Comparison of ENCODE assay signal across 14 cellular contexts in the genomic region with DNA sequence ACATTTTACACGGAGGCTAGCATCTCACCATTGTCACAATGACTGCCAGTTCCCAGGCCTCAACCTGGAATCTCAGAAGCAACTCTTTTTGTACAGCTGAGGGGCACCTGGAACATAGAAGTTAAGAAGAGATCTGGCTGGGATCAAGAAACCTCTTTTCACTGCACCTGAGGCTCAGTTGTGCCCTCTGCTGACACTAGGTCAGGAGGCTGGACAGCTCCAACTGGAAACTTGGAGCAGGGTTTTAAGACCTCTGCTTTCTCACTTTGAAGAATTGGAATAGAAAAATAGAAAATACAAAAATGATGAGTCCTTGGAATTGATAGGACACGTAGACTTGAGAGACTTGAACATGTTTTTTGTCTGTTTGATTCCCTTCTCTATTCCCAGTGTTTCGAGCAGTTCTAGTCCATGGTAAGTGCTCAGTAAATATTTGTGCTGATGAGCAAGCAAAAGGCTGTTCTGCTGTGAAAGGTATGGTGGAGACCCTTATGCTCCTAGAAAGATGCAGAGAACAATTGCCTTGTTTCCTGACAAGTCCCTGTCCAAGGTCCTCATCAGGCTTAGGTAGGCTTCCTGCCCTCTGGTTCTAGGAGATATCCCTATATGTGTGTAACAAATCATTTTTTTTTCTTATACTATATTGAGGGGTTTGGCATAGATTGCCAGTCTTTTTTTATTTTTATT. TPM values are rescaled to one million over a fixed set of nuclear protein-coding genes. Genes with fewer than 3 reads are reported as not detected.
A peak's percentile ranks its signal among the peaks of the same experiment; 100 is the strongest.
DNase-seq lines count a peak whose midpoint lies in the region; ATAC-seq, FAIRE-seq and TF ChIP-seq lines count a peak whose summit lies in the region.
"Had no signal": no experiment of that assay in that cellular context is flagged by ENCODE, and none has a peak within 500 bp of the region (broad histone marks: within the 10 kb centered on the region; RNA-seq: fewer than 3 reads in every experiment).

No MANE protein-coding gene starts in this region.

- H3K27ac Mint-ChIP-seq in T-helper 17 cell = peak overlapping the region; percentile 21
- H3K27ac Mint-ChIP-seq: dendritic cell treated with granulocyte-macrophage colony-stimulating factor and Interleukin-4, amounts not matched to agents 40 ng/mL and 50 ng/mL, for 4 days; IgD-negative memory B cell had no signal

- in situ Hi-C loops in GM23248 (cut with MboI) = no loop called here

- WGBS in GM23248 (ENCODE audit: low coverage in 1 of 2, low lambda C conversion rate in 2 of 2, missing lambda C conversion rate in 2 of 2), 2 experiments = 63 to 64% methylated on average over 3 of the region's 3 CpGs

- intact Hi-C loops in kidney (cut with DNase I) (no loop called here), ascending aorta (cut with DNase I) (no loop called here)

- no peaks in the 10 kb centered on the region for H3K27me3 ChIP-seq in GM23248 (replicated peaks; ENCODE audit: insufficient read depth)
- H3K27me3 ChIP-seq in ascending aorta = no peaks in the 10 kb centered on the region
- H3K27me3 ChIP-seq: SJSA1, tibial artery had no signal

- peaks cover 11% of the 10 kb centered on the region for H3K27me3 Mint-ChIP-seq in T-helper 17 cell

- peak; percentile 32 for DNase-seq in GM23248
- DNase-seq in T-helper 17 cell = no peak
- DNase-seq in kidney = no peak
- DNase-seq in foreskin melanocyte = no peak
- no peak for DNase-seq in ascending aorta (ENCODE audit: low spot score in 2 of 2)
- DNase-seq: activated CD8-positive, alpha-beta memory T cell treated with anti-CD3 and anti-CD28 coated beads, Interleukin-2, amount 50 U/mL, for 48 hours; tibial artery had no signal

- H3K9me3 ChIP-seq in GM23248 (ENCODE audit: low read depth) (no peaks in the 10 kb centered on the region), T-helper 17 cell (ENCODE audit: control insufficient read depth, low read length, poor library complexity, severe bottlenecking) (no peaks in the 10 kb centered on the region), kidney (ENCODE audit: control insufficient read depth in 1 of 2, low read length in 2 of 2) (no peaks in the 10 kb centered on the region), ascending aorta (no peaks in the 10 kb centered on the region)
- H3K9me3 ChIP-seq: SJSA1, tibial artery had no signal

- no peaks in the 10 kb centered on the region for H3K9me2 ChIP-seq in GM23248 (ENCODE audit: insufficient read depth)

- H3K4me3 ChIP-seq in GM23248 (no peak overlapping the region), kidney (ENCODE audit: low read length in 2 of 2) (no peak overlapping the region), ascending aorta (no peak overlapping the region)
- H3K4me3 ChIP-seq: lung, SJSA1, tibial artery had no signal

- no peaks in the 10 kb centered on the region for H3K36me3 ChIP-seq in GM23248 (ENCODE audit: low read depth)
- H3K36me3 ChIP-seq in kidney (ENCODE audit: control insufficient read depth in 1 of 2, insufficient read depth in 2 of 2, low read length in 2 of 2) = no peaks in the 10 kb centered on the region
- H3K36me3 ChIP-seq in ascending aorta = no peaks in the 10 kb centered on the region
- H3K36me3 ChIP-seq: SJSA1, tibial artery had no signal

- H4K20me1 ChIP-seq in GM23248 (ENCODE audit: insufficient read depth) = no peaks in the 10 kb centered on the region

- H3K27ac ChIP-seq in C4-2B (no peak overlapping the region), GM23248 (no peak overlapping the region), kidney (ENCODE audit: low read depth in 2 of 2, low read length in 2 of 2) (no peak overlapping the region), ascending aorta (no peak overlapping the region)
- H3K27ac ChIP-seq: SJSA1, tibial artery had no signal

- H3K79me2 ChIP-seq in GM23248 (ENCODE audit: insufficient read depth) = no peaks in the 10 kb centered on the region

- FAIRE-seq in kidney (lab: Jason Lieb, UNC) = no peak

- H3K9ac ChIP-seq in GM23248 = no peak overlapping the region
- no peak overlapping the region for H3K9ac ChIP-seq in kidney (ENCODE audit: low read length in 2 of 2)

- no peak overlapping the region for H2AFZ ChIP-seq in GM23248

- no peak overlapping the region for H3K4me2 ChIP-seq in GM23248 (ENCODE audit: unreplicated experiment)

- H3K4me1 ChIP-seq in GM23248 (ENCODE audit: insufficient read depth) (no peaks in the 10 kb centered on the region), kidney (ENCODE audit: control insufficient read depth in 1 of 2, insufficient read depth in 1 of 2, low read depth in 1 of 2, low read length in 2 of 2) (no peaks in the 10 kb centered on the region), ascending aorta (no peaks in the 10 kb centered on the region)
- H3K4me1 ChIP-seq: tibial artery had no signal

- no peak overlapping the region for H3K4me3 Mint-ChIP-seq in T-helper 17 cell
- H3K4me3 Mint-ChIP-seq: dendritic cell treated with granulocyte-macrophage colony-stimulating factor and Interleukin-4, amounts not matched to agents 40 ng/mL and 50 ng/mL, for 4 days; IgD-negative memory B cell had no signal

- no peaks in the 10 kb centered on the region for H3F3A ChIP-seq in GM23248 (ENCODE audit: insufficient read depth)

- H3K36me3 Mint-ChIP-seq in T-helper 17 cell (ENCODE audit: low read depth) = peaks cover 2% of the 10 kb centered on the region
- H3K36me3 Mint-ChIP-seq: IgD-negative memory B cell had no signal

- H3K4me1 Mint-ChIP-seq in T-helper 17 cell = no peaks in the 10 kb centered on the region
- H3K4me1 Mint-ChIP-seq: IgD-negative memory B cell had no signal

- TF ChIP-seq CTCF in C4-2B (conservative IDR thresholded peaks at IDR 0.05) = peak; percentile 53
- TF ChIP-seq CTCF in kidney (IDR thresholded peaks at IDR 0.05; ENCODE audit: borderline replicate concordance, extremely low read depth, insufficient read depth) = peak; percentile 13
- peak in 1 of 3 experiments; percentile 8 for TF ChIP-seq CTCF in ascending aorta (IDR thresholded peaks at IDR 0.05)

- ATAC-seq in T-helper 17 cell (no peak), HG03457 (IDR thresholded peaks at IDR 0.05; ENCODE audit: unreplicated experiment) (no peak), GM21619 (IDR thresholded peaks at IDR 0.05; ENCODE audit: unreplicated experiment) (no peak)

RNA-seq across cellular contexts. Expression of a gene that starts 13.6 kb away (rescaled TPM):
- total RNA-seq in GM23248 (2014; rRNA removed; shearing (Covaris generic)) = 7.8 and 7.9 TPM in 2 replicates
- 7.9 and 8.1 TPM in 2 replicates for polyA plus RNA-seq in GM23248 (2016; fragmentation: Nextera tagmentation; extraction: Ambion mirVana)
- total RNA-seq in T-helper 17 cell = 10 to 100 TPM; 20.0 to 24.5 TPM
- total RNA-seq in kidney = 16.6 TPM
- polyA plus RNA-seq in kidney (ENCODE audit: insufficient read depth, low read depth, low replicate concordance) = 4.5 TPM
- total RNA-seq in ascending aorta = 6.0 TPM
